In genomic region chr18:12883684-12884520, GRCh38 we compare ENCODE assay signal across 8 cellular contexts. TPM values are rescaled to one million over a fixed set of nuclear protein-coding genes. Genes with fewer than 3 reads are reported as not detected.
DNase-seq lines count a peak whose midpoint lies in the region; ATAC-seq and TF ChIP-seq lines count a peak whose summit lies in the region.

Gene PTPN2 (minus strand): TSS chr18:12884237. CDS start chr18:12884141, 96 bp downstream.

- H3K9me3 Mint-ChIP-seq in activated naive CD8-positive, alpha-beta T cell (ENCODE audit: low read depth): no peaks in the 10 kb centered on the region
- no peaks in the 10 kb centered on the region for H3K9me3 Mint-ChIP-seq in osteocyte (ENCODE audit: unreplicated experiment)

- peak within 1 kb of the TSS; percentile 90 for H3K4me3 ChIP-seq in GM12864 (ENCODE audit: low read depth, low read length)
- peak within 1 kb of the TSS; percentile 84 for H3K4me3 ChIP-seq in thoracic aorta

- peak within 1 kb of the TSS; percentile 93 for H3K4me3 Mint-ChIP-seq in activated naive CD8-positive, alpha-beta T cell
- peak within 1 kb of the TSS; percentile 92 for H3K4me3 Mint-ChIP-seq in osteocyte (ENCODE audit: unreplicated experiment)

- peaks cover 58% of the 10 kb centered on the region for H3K4me1 Mint-ChIP-seq in activated naive CD8-positive, alpha-beta T cell (ENCODE audit: low read depth)
- peaks cover 43% of the 10 kb centered on the region for H3K4me1 Mint-ChIP-seq in osteocyte (ENCODE audit: unreplicated experiment)

- H3K36me3 Mint-ChIP-seq in activated naive CD8-positive, alpha-beta T cell: peaks cover 3% of the 10 kb centered on the region
- no peaks in the 10 kb centered on the region for H3K36me3 Mint-ChIP-seq in osteocyte (ENCODE audit: unreplicated experiment)

- peak within 1 kb of the TSS; percentile 95 for H3K27ac Mint-ChIP-seq in activated naive CD8-positive, alpha-beta T cell
- peak within 1 kb of the TSS; percentile 92 for H3K27ac Mint-ChIP-seq in osteocyte (ENCODE audit: unreplicated experiment)

- no peaks in the 10 kb centered on the region for H3K27me3 Mint-ChIP-seq in activated naive CD8-positive, alpha-beta T cell
- no peaks in the 10 kb centered on the region for H3K27me3 Mint-ChIP-seq in osteocyte (ENCODE audit: unreplicated experiment)

- no peaks in the 10 kb centered on the region for H3K27me3 ChIP-seq in thoracic aorta (replicated peaks; ENCODE audit: insufficient read depth)

- peaks cover 5 to 45% of the 10 kb centered on the region in 2 donors for H3K4me1 ChIP-seq in thoracic aorta (ENCODE audit: control insufficient read depth in 1 of 2, low read depth in 2 of 2)

- peak within 1 kb of the TSS; percentile 97 to 98 for H3K27ac ChIP-seq in thoracic aorta

- DNase-seq in GM12864 (ENCODE audit: low read depth): peak; percentile 90
- DNase-seq in NCI-H1105 treated with DMSO at 0.1 percent for 48 hours (lab: John Stamatoyannopoulos, UW): peak; percentile 91
- peak; percentile 91 for DNase-seq in SKM-1 treated with dmso at 0.1 percent for 144 hours (lab: John Stamatoyannopoulos, UW; ENCODE audit: unreplicated experiment)
- DNase-seq in glomerular visceral epithelial cell (ENCODE audit: extremely low spot score): peak; percentile 95
- DNase-seq in osteocyte (ENCODE audit: extremely low spot score, unreplicated experiment): peak; percentile 96
- peak; percentile 84 for DNase-seq in thoracic aorta (ENCODE audit: low spot score)

- no peaks in the 10 kb centered on the region for H3K9me3 ChIP-seq in thoracic aorta

- H3K36me3 ChIP-seq in thoracic aorta: no peaks in the 10 kb centered on the region

- TF ChIP-seq CTCF in GM12864 (IDR thresholded peaks at IDR 0.05; ENCODE audit: low read depth, low read length, missing control alignments) (no peak), osteocyte (IDR thresholded peaks at IDR 0.05) (no peak), thoracic aorta (IDR thresholded peaks at IDR 0.05) (no peak)

- ATAC-seq in HG02678 (IDR thresholded peaks at IDR 0.05; ENCODE audit: unreplicated experiment) (peak; percentile 76), thoracic aorta (ENCODE audit: insufficient number of reproducible peaks, low FRiP score, low read depth) (peak; percentile 90)

RNA-seq across cellular contexts. Expression of gene PTPN2, which starts in this region (rescaled TPM):
- total RNA-seq in osteocyte (27.1 and 28.6 TPM in 2 replicates), thoracic aorta (10 to 100 TPM; 29.4 to 62.8 TPM)

Comparison
In these comparisons a context has a peak if more than half of its experiments do, and no peak if none do; other contexts are left out.
1. Peak in every context shown above with its lines: DNase-seq, ATAC-seq, H3K4me3 ChIP-seq and H3K27ac ChIP-seq.